In the genomic region with DNA sequence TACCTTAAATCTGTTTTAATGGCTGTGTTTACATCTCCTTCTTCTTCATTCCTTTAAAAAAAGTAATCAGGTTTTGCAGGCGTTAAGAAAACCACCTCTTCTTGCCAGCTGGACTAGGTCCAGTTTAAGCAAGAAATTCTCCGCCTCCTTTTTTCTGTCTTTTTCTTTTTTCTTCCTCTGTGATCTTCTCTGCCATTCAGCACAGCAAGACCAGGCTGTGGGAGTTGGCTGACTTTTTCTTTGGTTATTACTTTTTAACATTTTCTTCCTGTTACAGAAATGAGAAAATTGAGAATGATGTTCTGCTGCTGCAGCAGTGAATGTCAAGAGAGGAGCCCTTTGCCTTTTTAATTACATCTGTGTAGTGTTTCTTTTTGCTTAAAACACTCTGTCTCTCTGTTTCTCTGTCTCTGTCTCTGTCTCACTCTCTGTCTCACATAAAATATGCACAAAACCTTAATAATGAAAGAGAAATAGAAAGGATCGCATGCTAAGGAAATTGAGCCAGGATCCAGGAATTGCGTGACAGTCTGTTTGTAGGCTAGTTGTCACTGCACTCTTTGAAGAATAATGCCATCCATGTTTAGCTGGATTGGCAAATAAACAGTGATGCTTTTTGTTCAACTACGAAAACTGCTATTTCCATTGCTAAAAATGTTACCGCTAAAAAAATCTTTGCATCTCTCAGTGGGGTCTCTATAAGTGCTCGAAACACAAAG, we compare ENCODE assay signal across 11 cellular contexts.
DNase-seq lines count a peak whose midpoint lies in the region; ATAC-seq, FAIRE-seq and TF ChIP-seq lines count a peak whose summit lies in the region.
"Had no signal": no experiment of that assay in that cellular context is flagged by ENCODE, and none has a peak within 500 bp of the region (broad histone marks: within the 10 kb centered on the region; RNA-seq: fewer than 3 reads in every experiment).

No MANE protein-coding gene starts in this region.

- no peak for TF ChIP-seq CTCF in left ventricle myocardium inferior (IDR thresholded peaks at IDR 0.05; ENCODE audit: borderline replicate concordance)
- TF ChIP-seq CTCF in thoracic aorta (IDR thresholded peaks at IDR 0.05) = no peak
- no peak for TF ChIP-seq CTCF in OCI-LY7 (conservative IDR thresholded peaks at IDR 0.05; ENCODE audit: low read length)

- H3K27ac ChIP-seq in left ventricle myocardium inferior (replicated peaks) (no peak overlapping the region), right cardiac atrium (ENCODE audit: low read length) (no peak overlapping the region), thoracic aorta (no peak overlapping the region), OCI-LY7 (ENCODE audit: low read depth, low read length, poor library complexity, severe bottlenecking) (no peak overlapping the region)
- H3K27ac ChIP-seq: gastrocnemius medialis had no signal

- POLR2A ChIA-PET in OCI-LY7 (lab: Charles Lee) = no interaction called here

- no TSS peak for BruUV-seq in OCI-LY7 (replicated peaks; lab: Mats Ljungman, UMichigan)

- CTCF ChIA-PET in OCI-LY7 (lab: Charles Lee; ENCODE audit: unreplicated experiment) = no interaction called here

- no peak overlapping the region for H3K4me2 ChIP-seq in OCI-LY7 (ENCODE audit: low read length)

- FAIRE-seq in frontal cortex (lab: Jason Lieb, UNC) = no peak
- FAIRE-seq: colon had no signal

- H3K36me3 ChIP-seq in left ventricle myocardium inferior = no peaks in the 10 kb centered on the region
- no peaks in the 10 kb centered on the region for H3K36me3 ChIP-seq in thoracic aorta
- H3K36me3 ChIP-seq in OCI-LY7 (ENCODE audit: insufficient read depth, low read length) = no peaks in the 10 kb centered on the region
- H3K36me3 ChIP-seq: gastrocnemius medialis had no signal

- H3K27me3 ChIP-seq in left ventricle myocardium inferior (ENCODE audit: low read depth) (no peaks in the 10 kb centered on the region), right cardiac atrium (ENCODE audit: control insufficient read depth, insufficient read depth) (no peaks in the 10 kb centered on the region), thoracic aorta (replicated peaks; ENCODE audit: insufficient read depth) (no peaks in the 10 kb centered on the region)
- H3K27me3 ChIP-seq: gastrocnemius medialis had no signal

- WGBS in right cardiac atrium = 47% methylated on average over 7 of the region's 7 CpGs

- DNase-seq in left ventricle myocardium inferior = no peak
- DNase-seq in right cardiac atrium = no peak
- peak; percentile 63 for DNase-seq in astrocyte of the hippocampus (ENCODE audit: low read depth, low spot score)
- DNase-seq in medulla oblongata (ENCODE audit: extremely low spot score) = peak; percentile 70
- no peak for DNase-seq in thoracic aorta (ENCODE audit: low spot score)
- no peak for DNase-seq in OCI-LY7 (ENCODE audit: low spot score)
- DNase-seq in frontal cortex (ENCODE audit: low spot score in 2 of 2) = no peak
- no peak for DNase-seq in HPDE6-E6E7 (ENCODE audit: extremely low spot score)
- DNase-seq: gastrocnemius medialis, GDM1 had no signal

- ATAC-seq in right cardiac atrium = no peak
- no peak for ATAC-seq in thoracic aorta (ENCODE audit: insufficient number of reproducible peaks, low FRiP score, low read depth)
- ATAC-seq: gastrocnemius medialis had no signal

- no peaks in the 10 kb centered on the region for H3K9me2 ChIP-seq in OCI-LY7 (ENCODE audit: insufficient read depth, low read length)

- no peak overlapping the region for H2AFZ ChIP-seq in OCI-LY7 (ENCODE audit: low read length)

- no peaks in the 10 kb centered on the region for H4K20me1 ChIP-seq in OCI-LY7 (ENCODE audit: insufficient read depth, low read length)

- H3K4me1 ChIP-seq in left ventricle myocardium inferior (no peaks in the 10 kb centered on the region), right cardiac atrium (ENCODE audit: control insufficient read depth, insufficient read depth, low read length) (no peaks in the 10 kb centered on the region), thoracic aorta (ENCODE audit: control insufficient read depth in 1 of 2, low read depth in 2 of 2) (peaks cover 0 to 5% of the 10 kb centered on the region in 2 donors), OCI-LY7 (ENCODE audit: insufficient read depth, low read length, poor library complexity, severe bottlenecking) (no peaks in the 10 kb centered on the region)

- intact Hi-C loops in left ventricle myocardium inferior (cut with micrococcal nuclease) (no loop called here), right cardiac atrium (cut with DNase I) (no loop called here), OCI-LY7 (cut with micrococcal nuclease; ENCODE audit: unreplicated experiment) (no loop called here)

- H3K9me3 ChIP-seq in left ventricle myocardium inferior (replicated peaks) = no peaks in the 10 kb centered on the region
- H3K9me3 ChIP-seq in right cardiac atrium (ENCODE audit: control insufficient read depth, low read length) = no peaks in the 10 kb centered on the region
- no peaks in the 10 kb centered on the region for H3K9me3 ChIP-seq in thoracic aorta
- H3K9me3 ChIP-seq in OCI-LY7 (ENCODE audit: low read length) = no peaks in the 10 kb centered on the region
- H3K9me3 ChIP-seq: gastrocnemius medialis had no signal

- H3K79me2 ChIP-seq in OCI-LY7 (ENCODE audit: insufficient read depth, low read depth, low read length) = no peaks in the 10 kb centered on the region

- peak overlapping the region; percentile 5 for H3K4me3 ChIP-seq in left ventricle myocardium inferior
- no peak overlapping the region for H3K4me3 ChIP-seq in right cardiac atrium (ENCODE audit: low read length)
- H3K4me3 ChIP-seq in thoracic aorta = peak overlapping the region; percentile 29
- no peak overlapping the region for H3K4me3 ChIP-seq in OCI-LY7 (ENCODE audit: low read depth, low read length, poor library complexity, severe bottlenecking)

Comparison
In these comparisons a context has a peak if more than half of its experiments do, and no peak if none do; other contexts are left out.
1. H3K4me3 ChIP-seq: peak in left ventricle myocardium inferior (single experiment) and thoracic aorta (single experiment); none in right cardiac atrium (single experiment) and OCI-LY7 (single experiment).
2. DNase-seq: peak in astrocyte of the hippocampus (single experiment) and medulla oblongata (single experiment); none in left ventricle myocardium inferior (single experiment), right cardiac atrium (0 of 3), thoracic aorta (single experiment), OCI-LY7 (single experiment), frontal cortex (0 of 2) and HPDE6-E6E7 (single experiment).